Comparison of ENCODE assay signal across 1 cellular context in the genomic region with DNA sequence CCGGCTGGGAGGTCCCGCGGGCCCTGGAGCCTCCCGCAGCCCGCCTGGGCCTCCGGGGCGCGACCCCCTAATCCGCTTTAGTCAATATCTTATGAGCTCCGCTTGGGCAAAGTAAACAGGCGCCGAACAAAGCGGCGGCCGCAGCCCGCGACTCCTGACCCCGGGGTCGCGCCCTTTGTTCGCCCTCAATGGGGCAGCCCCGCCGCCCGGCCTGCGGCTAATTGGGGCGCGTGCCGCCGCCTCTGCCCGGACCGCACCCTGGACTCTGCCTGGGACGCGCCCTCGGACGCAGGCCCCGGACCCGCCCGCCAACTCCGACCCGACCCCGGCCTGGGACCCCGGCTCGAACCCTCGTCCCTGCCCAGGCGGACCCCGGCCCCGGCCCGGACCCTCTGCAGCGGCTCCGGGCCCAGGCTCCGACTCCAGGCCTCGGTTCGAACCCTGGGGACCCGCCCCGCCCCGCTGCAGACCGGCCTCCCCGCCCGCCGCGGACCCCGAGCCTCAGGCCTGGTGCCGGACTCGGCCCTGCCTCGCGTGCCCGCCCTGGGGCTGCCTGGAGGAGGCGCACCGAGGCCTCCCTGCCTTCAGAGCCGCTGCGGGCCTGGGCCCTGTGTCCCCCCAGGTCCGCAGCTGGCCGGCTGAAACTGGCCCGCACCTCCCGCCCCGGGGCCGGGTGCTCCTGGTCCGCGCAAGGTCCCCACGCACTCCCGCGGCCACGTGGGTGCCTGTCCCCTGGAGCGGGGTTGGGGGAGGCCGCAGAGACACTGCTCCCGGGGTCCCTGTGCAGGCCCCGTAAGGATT.
TF ChIP-seq lines count a peak whose summit lies in the region.

No MANE protein-coding gene starts in this region.

TF ChIP-seq in WTC11, 78 proteins besides CTCF, POLR2A, EP300 and RAD21 (continued from another document):
- TF ChIP-seq, protein P1, sequence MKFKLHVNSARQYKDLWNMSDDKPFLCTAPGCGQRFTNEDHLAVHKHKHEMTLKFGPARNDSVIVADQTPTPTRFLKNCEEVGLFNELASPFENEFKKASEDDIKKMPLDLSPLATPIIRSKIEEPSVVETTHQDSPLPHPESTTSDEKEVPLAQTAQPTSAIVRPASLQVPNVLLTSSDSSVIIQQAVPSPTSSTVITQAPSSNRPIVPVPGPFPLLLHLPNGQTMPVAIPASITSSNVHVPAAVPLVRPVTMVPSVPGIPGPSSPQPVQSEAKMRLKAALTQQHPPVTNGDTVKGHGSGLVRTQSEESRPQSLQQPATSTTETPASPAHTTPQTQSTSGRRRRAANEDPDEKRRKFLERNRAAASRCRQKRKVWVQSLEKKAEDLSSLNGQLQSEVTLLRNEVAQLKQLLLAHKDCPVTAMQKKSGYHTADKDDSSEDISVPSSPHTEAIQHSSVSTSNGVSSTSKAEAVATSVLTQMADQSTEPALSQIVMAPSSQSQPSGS (CRISPR knock-in tag; IDR thresholded peaks at IDR 0.05; ENCODE audit: borderline replicate concordance, low read depth): no peak
- TF ChIP-seq, protein P2, sequence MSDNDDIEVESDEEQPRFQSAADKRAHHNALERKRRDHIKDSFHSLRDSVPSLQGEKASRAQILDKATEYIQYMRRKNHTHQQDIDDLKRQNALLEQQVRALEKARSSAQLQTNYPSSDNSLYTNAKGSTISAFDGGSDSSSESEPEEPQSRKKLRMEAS (CRISPR knock-in tag; IDR thresholded peaks at IDR 0.05): peak; percentile 50; the same call in 1 of the 2 replicates
- TF ChIP-seq FOXK1 (CRISPR knock-in tag; IDR thresholded peaks at IDR 0.05) (0 out of 2 replicates have a peak, but pooled peaks have one; percentile 35), ZNF121 (CRISPR knock-in tag; IDR thresholded peaks at IDR 0.05) (peak; percentile 70)
